1 cellular context compared by ENCODE assay signal in the genomic region with DNA sequence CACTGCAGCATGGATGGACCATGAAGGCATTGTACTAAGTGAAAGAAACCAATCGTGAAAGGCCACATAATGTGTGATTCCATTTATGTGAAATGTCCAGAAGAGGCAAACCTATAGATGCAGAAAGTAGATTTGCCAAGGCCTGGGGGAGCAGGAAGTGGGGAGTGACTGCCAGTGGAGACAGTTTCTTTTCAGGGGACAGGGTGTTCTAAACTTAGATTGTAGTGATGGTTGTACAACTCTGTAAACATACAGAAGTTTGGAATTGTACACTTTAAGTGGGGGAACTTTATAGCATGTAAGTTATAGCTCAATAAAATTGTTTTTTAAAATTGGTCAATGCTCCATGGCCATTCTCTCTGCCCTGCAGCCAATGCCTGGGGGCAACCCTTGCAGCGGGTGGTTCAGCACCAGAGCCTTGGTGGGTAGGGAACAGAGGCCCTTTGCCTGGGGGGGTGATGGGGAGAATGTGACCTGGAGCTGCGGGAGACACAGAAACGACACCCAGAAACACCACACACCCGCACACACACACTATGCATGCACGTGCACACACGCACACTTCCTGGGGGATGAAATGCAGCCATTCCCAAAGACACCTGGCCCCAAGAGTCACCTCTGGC.
TF ChIP-seq lines count a peak whose summit lies in the region.

No MANE protein-coding gene starts in this region.

TF ChIP-seq in HEK293, 187 proteins besides CTCF, POLR2A, EP300 and RAD21 (continued from another document):
- no peak for TF ChIP-seq ZNF148 (tag by site-specific recombination; IDR thresholded peaks at IDR 0.05; ENCODE audit: borderline replicate concordance)
